In genomic region chr22:38974826-38975175, GRCh38 we compare ENCODE assay signal across 24 cellular contexts. TPM values are rescaled to one million over a fixed set of nuclear protein-coding genes. Genes with fewer than 3 reads are reported as not detected.
DNase-seq lines count a peak whose midpoint lies in the region; ATAC-seq, FAIRE-seq and TF ChIP-seq lines count a peak whose summit lies in the region.
"Had no signal": no experiment of that assay in that cellular context is flagged by ENCODE, and none has a peak within 500 bp of the region (broad histone marks: within the 10 kb centered on the region; RNA-seq: fewer than 3 reads in every experiment).

No MANE protein-coding gene starts in this region.

- H4K8ac ChIP-seq in neuronal stem cell (ENCODE audit: low read depth, low read length), result no peak overlapping the region

- no peak overlapping the region for H2BK12ac ChIP-seq in neuronal stem cell (ENCODE audit: low read length)

- H3K36me3 ChIP-seq in neuronal stem cell (replicated peaks in 1 of 2; ENCODE audit: control insufficient read depth in 2 of 2, insufficient read depth in 2 of 2, low read length in 2 of 2) (no peaks in the 10 kb centered on the region), osteoblast (ENCODE audit: insufficient read depth, low read length) (no peaks in the 10 kb centered on the region)
- H3K36me3 ChIP-seq: BLaER1 treated with 17β-estradiol and CSF1 and Interleukin-3, amounts not matched to agents 10 nM and 100 nM had no signal

- peaks cover 0 to 9% (median 0%) of the 10 kb centered on the region in 3 experiments for H3K27me3 ChIP-seq in neuronal stem cell (ENCODE audit: control insufficient read depth in 3 of 3, insufficient read depth in 3 of 3, low read depth in 1 of 3, low read length in 3 of 3)
- H3K27me3 ChIP-seq in osteoblast (ENCODE audit: insufficient read depth, low read length), result peaks cover 6% of the 10 kb centered on the region
- H3K27me3 ChIP-seq: BLaER1 treated with 17β-estradiol and CSF1 and Interleukin-3, amounts not matched to agents 10 nM and 100 nM had no signal

- no peak overlapping the region for H3K4me3 Mint-ChIP-seq in T-helper 17 cell
- H3K4me3 Mint-ChIP-seq: B cell; CD4-positive, alpha-beta T cell; CD8-positive, alpha-beta T cell had no signal

- H3K4me2 ChIP-seq in neuronal stem cell (ENCODE audit: insufficient read depth, low read length, poor library complexity, severe bottlenecking), result no peak overlapping the region
- no peak overlapping the region for H3K4me2 ChIP-seq in osteoblast (ENCODE audit: insufficient read depth, low read length)
- H3K4me2 ChIP-seq: A549; BLaER1 treated with 17β-estradiol and CSF1 and Interleukin-3, amounts not matched to agents 10 nM and 100 nM had no signal

- H4K91ac ChIP-seq in neuronal stem cell (ENCODE audit: low read depth, low read length, poor library complexity), result no peak overlapping the region

- no peak for TF ChIP-seq CTCF in osteoblast (IDR thresholded peaks at IDR 0.05; ENCODE audit: extremely low read depth, low read depth, low read length)

- H2AFZ ChIP-seq in neuronal stem cell (ENCODE audit: low read length) (no peak overlapping the region), osteoblast (ENCODE audit: low read length) (no peak overlapping the region)

- H3K9ac ChIP-seq in neuronal stem cell (ENCODE audit: low read depth, low read length, poor library complexity), result no peak overlapping the region
- H3K9ac ChIP-seq: BLaER1 treated with 17β-estradiol and CSF1 and Interleukin-3, amounts not matched to agents 10 nM and 100 nM had no signal

- H3K4me1 Mint-ChIP-seq in T-helper 17 cell, result peaks cover 8% of the 10 kb centered on the region

- no peak overlapping the region for H2BK15ac ChIP-seq in neuronal stem cell (ENCODE audit: low read length)

- no peak overlapping the region for H3K27ac ChIP-seq in neuronal stem cell (replicated peaks; ENCODE audit: low read length)
- H3K27ac ChIP-seq in osteoblast (ENCODE audit: low read depth, low read length), result no peak overlapping the region
- H3K27ac ChIP-seq: 22Rv1; A549; BLaER1 treated with 17β-estradiol and CSF1 and Interleukin-3, amounts not matched to agents 10 nM and 100 nM; C4-2B had no signal

- no peak for DNase-seq in T-helper 17 cell
- no peak for DNase-seq in neuronal stem cell (ENCODE audit: low spot score)
- DNase-seq in osteoblast (ENCODE audit: insufficient read length, low spot score, missing footprints), result peak; percentile 19
- DNase-seq in NCI-H1930 (lab: John Stamatoyannopoulos, UW), result no peak
- DNase-seq in RPMI8226, result no peak
- no peak for DNase-seq in urothelium cell line (ENCODE audit: low spot score)
- DNase-seq: AML-193; Caco-2; Calu3; CD4-positive, alpha-beta T cell; CD8-positive, alpha-beta T cell; DMS79 treated with DMSO at 0.1 percent for 48 hours; GF-D8 had no signal

- H3K4me1 ChIP-seq in neuronal stem cell (ENCODE audit: control insufficient read depth in 2 of 2, insufficient read depth in 1 of 2, low read depth in 1 of 2, low read length in 2 of 2), result no peaks in the 10 kb centered on the region
- H3K4me1 ChIP-seq in osteoblast (ENCODE audit: insufficient read depth, low read length), result no peaks in the 10 kb centered on the region
- H3K4me1 ChIP-seq: A549, Caco-2 had no signal

- no peaks in the 10 kb centered on the region for H4K20me1 ChIP-seq in osteoblast (ENCODE audit: insufficient read depth, low read length)
- H4K20me1 ChIP-seq: BLaER1 treated with 17β-estradiol and CSF1 and Interleukin-3, amounts not matched to agents 10 nM and 100 nM had no signal

- H2AK5ac ChIP-seq in neuronal stem cell (ENCODE audit: low read depth, low read length), result peak overlapping the region; percentile 20

- H2BK5ac ChIP-seq in neuronal stem cell (ENCODE audit: low read length), result no peak overlapping the region

- H3K27me3 Mint-ChIP-seq in T-helper 17 cell, result peaks cover 15% of the 10 kb centered on the region

- H3K79me2 ChIP-seq in osteoblast (ENCODE audit: insufficient read depth, low read length), result no peaks in the 10 kb centered on the region

- ATAC-seq in T-helper 17 cell, result no peak
- ATAC-seq: CD8-positive, alpha-beta T cell had no signal

- no peak overlapping the region for H3K4me3 ChIP-seq in neuronal stem cell (ENCODE audit: low read length in 2 of 2)
- H3K4me3 ChIP-seq in osteoblast (ENCODE audit: insufficient read depth, low read length), result no peak overlapping the region
- H3K4me3 ChIP-seq: A549; BLaER1 treated with 17β-estradiol and CSF1 and Interleukin-3, amounts not matched to agents 10 nM and 100 nM had no signal

- no peak overlapping the region for H3K4ac ChIP-seq in neuronal stem cell (ENCODE audit: low read length)

- no peaks in the 10 kb centered on the region for H3K79me1 ChIP-seq in neuronal stem cell (ENCODE audit: low read depth, low read length)

- no CpG with 5 or more reads among the region's 7 CpGs for WGBS in neuronal stem cell (ENCODE audit: extremely low coverage in 2 of 2, insufficient read length in 2 of 2, insufficient replicate concordance in 1 of 2), 2 donors

- peaks cover 3% of the 10 kb centered on the region for H3K36me3 Mint-ChIP-seq in T-helper 17 cell (ENCODE audit: low read depth)
- H3K36me3 Mint-ChIP-seq: CD8-positive, alpha-beta T cell had no signal

- no peak overlapping the region for H3K14ac ChIP-seq in neuronal stem cell (ENCODE audit: low read length)

- H2BK120ac ChIP-seq in neuronal stem cell (ENCODE audit: low read depth, low read length), result no peak overlapping the region

- H3K9me3 ChIP-seq in T-helper 17 cell (ENCODE audit: control insufficient read depth, low read length, poor library complexity, severe bottlenecking), result no peaks in the 10 kb centered on the region
- H3K9me3 ChIP-seq in neuronal stem cell (replicated peaks in 1 of 2; ENCODE audit: control insufficient read depth in 2 of 2, insufficient read depth in 1 of 2, low read depth in 1 of 2, low read length in 2 of 2), result peaks cover 4 to 6% of the 10 kb centered on the region in 2 donors
- H3K9me3 ChIP-seq in osteoblast (ENCODE audit: low read depth, low read length), result no peaks in the 10 kb centered on the region

- H3K18ac ChIP-seq in neuronal stem cell (ENCODE audit: low read length), result no peak overlapping the region

- H3K27ac Mint-ChIP-seq in T-helper 17 cell, result peak overlapping the region; percentile 24
- H3K27ac Mint-ChIP-seq: B cell; CD4-positive, alpha-beta T cell; CD8-positive, alpha-beta T cell had no signal

- H3K23ac ChIP-seq in neuronal stem cell (ENCODE audit: low read depth, low read length, poor library complexity), result no peak overlapping the region

- no peak for FAIRE-seq in urothelium cell line (lab: Jason Lieb, UNC)
- FAIRE-seq: A549, D721Med, G401.6, GM12891, GM19239 had no signal

RNA-seq across cellular contexts. Expression of gene APOBEC3B, which starts 7.3 kb away (rescaled TPM):
- 1 to 10 TPM; 1.2 to 1.5 TPM for total RNA-seq in T-helper 17 cell
- polyA plus RNA-seq in neuronal stem cell (2013, experiment 1 of 2), result 2.9 TPM
- polyA plus RNA-seq in neuronal stem cell (2013, experiment 2 of 2), result 2.8 TPM
- total RNA-seq in osteoblast, result 0.36 and 0.59 TPM in 2 replicates
- total RNA-seq: CD4-positive, alpha-beta T cell had no signal

RNA-seq across cellular contexts. Expression of gene APOBEC3A, which starts 17.4 kb away (rescaled TPM):
- total RNA-seq in T-helper 17 cell, result 1 to 10 TPM in 1 of 2 donors, under 1 TPM in 1; 0.70 to 4.1 TPM
- polyA plus RNA-seq in neuronal stem cell (2013, experiment 1 of 2), result not detected
- not detected for polyA plus RNA-seq in neuronal stem cell (2013, experiment 2 of 2)
- total RNA-seq in osteoblast, result not detected in 2 replicates
- total RNA-seq: A172; B cell; Caco-2; Calu3; CD8-positive, alpha-beta T cell had no signal
- polyA plus RNA-seq: A549, BJ had no signal

RNA-seq across cellular contexts. Expression of gene APOBEC3C, which starts 39.3 kb away (rescaled TPM):
- total RNA-seq in T-helper 17 cell (10 to 100 TPM; 35.9 to 39.8 TPM), osteoblast (16.6 and 20.0 TPM in 2 replicates)
- 18.7 TPM for polyA plus RNA-seq in neuronal stem cell (2013, experiment 1 of 2)
- polyA plus RNA-seq in neuronal stem cell (2013, experiment 2 of 2), result 20.6 TPM

RNA-seq across cellular contexts. Expression of gene APOBEC3D, which starts 46.1 kb away (rescaled TPM):
- 10 to 100 TPM; 12.2 to 17.6 TPM for total RNA-seq in T-helper 17 cell
- polyA plus RNA-seq in neuronal stem cell (2013, experiment 1 of 2), result 1.2 TPM
- 1.2 TPM for polyA plus RNA-seq in neuronal stem cell (2013, experiment 2 of 2)
- 3.2 and 4.0 TPM in 2 replicates for total RNA-seq in osteoblast
